Comparison of ENCODE assay signal across 32 cellular contexts in genomic region chr7:94618134-94618533, GRCh38.
"Had no signal": no experiment of that assay in that cellular context is flagged by ENCODE, and none has a peak within 500 bp of the region (broad histone marks: within the 10 kb centered on the region; RNA-seq: fewer than 3 reads in every experiment).

No MANE protein-coding gene starts in this region.

- H3K36me3 ChIP-seq: brain microvascular endothelial cell had no signal

- DNase-seq: activated CD4-positive, alpha-beta memory T cell treated with anti-CD3 and anti-CD28 coated beads, Interleukin-2, amount 10 ng/mL, durations not matched to agents 7 days and 5 days; activated CD4-positive, alpha-beta T cell treated with anti-CD3 and anti-CD28 coated beads for 1 hour; activated CD4-positive, alpha-beta T cell treated with anti-CD3 and anti-CD28 coated beads for 48 hours; activated CD4-positive, CD25-positive, alpha-beta regulatory T cell; activated CD8-positive, alpha-beta memory T cell treated with anti-CD3 and anti-CD28 coated beads for 24 hours; activated CD8-positive, alpha-beta memory T cell treated with anti-CD3 and anti-CD28 coated beads, Interleukin-2, amount 10 ng/mL, durations not matched to agents 7 days and 5 days; activated CD8-positive, alpha-beta memory T cell treated with anti-CD3 and anti-CD28 coated beads, Interleukin-2, amount 50 U/mL, for 48 hours; activated effector memory CD4-positive, alpha-beta T cell treated with Interleukin-2 at 50 U/mL for 16 hours; activated naive CD4-positive, alpha-beta T cell treated with anti-CD3 and anti-CD28 coated beads, Interleukin-2, amount 10 ng/mL, durations not matched to agents 7 days and 5 days; activated naive CD8-positive, alpha-beta T cell treated with anti-CD3 and anti-CD28 coated beads, Interleukin-2, amount 50 U/mL, for 24 hours; activated T-cell treated with anti-CD3 and anti-CD28 coated beads, Interleukin-2, amount 50 U/mL, for 48 hours; amniotic stem cell; aorta; brain microvascular endothelial cell; central memory CD4-positive, alpha-beta T cell; NCI-H1092; NCI-H1436 treated with DMSO at 0.1 percent for 48 hours; NCI-H1694 treated with DMSO at 0.1 percent for 48 hours; NCI-H2029; NCI-H2107; NCI-H2171; NCI-H510A; NCI-H526; NCI-H748 treated with DMSO at 0.1 percent for 48 hours; NK-92 treated with Interleukin-12 subunit alpha and Interleukin-12 subunit beta, amount 100 ng/mL, for 24 hours; OCI-M1; Right ventricle myocardium superior; SW 1271; T-helper 1 cell; T-helper 2 cell; T-helper 9 cell; WERI-Rb-1 had no signal

- H3K27ac ChIP-seq: brain microvascular endothelial cell, WERI-Rb-1 had no signal

- H3K27me3 ChIP-seq: brain microvascular endothelial cell had no signal
